ENCODE assay signal across 16 cellular contexts in genomic region chr6:71388068-71388744, GRCh38.
DNase-seq lines count a peak whose midpoint lies in the region; ATAC-seq and TF ChIP-seq lines count a peak whose summit lies in the region.
"Had no signal": no experiment of that assay in that cellular context is flagged by ENCODE, and none has a peak within 500 bp of the region (broad histone marks: within the 10 kb centered on the region; RNA-seq: fewer than 3 reads in every experiment).

No MANE protein-coding gene starts in this region.

- no peaks in the 10 kb centered on the region for H4K20me1 ChIP-seq in mammary epithelial cell (ENCODE audit: insufficient read depth, low read length)

- H2AFZ ChIP-seq in mammary epithelial cell (ENCODE audit: low read depth, low read length) = no peak overlapping the region

- H3K27me3 ChIP-seq in mammary epithelial cell (ENCODE audit: insufficient read depth, low read length) (no peaks in the 10 kb centered on the region), subcutaneous abdominal adipose tissue (ENCODE audit: control insufficient read depth in 5 of 5, insufficient read depth in 4 of 5, low read length in 5 of 5) (no peaks in the 10 kb centered on the region)

- dilution Hi-C loops in mammary epithelial cell (cut with HindIII; ENCODE audit: low sequenced_read_pairs) = loop anchor here (10.0 kb wide), 1 partner anchor 117 kb away; no protein-coding TSS in a partner anchor

- H3K9me3 ChIP-seq in mammary epithelial cell (replicated peaks; ENCODE audit: insufficient read depth, low read length) (no peaks in the 10 kb centered on the region), subcutaneous abdominal adipose tissue (ENCODE audit: control insufficient read depth in 5 of 5, low read length in 5 of 5) (no peaks in the 10 kb centered on the region)

- TF ChIP-seq CTCF in mammary epithelial cell (conservative IDR thresholded peaks at IDR 0.05 in 1 of 2, IDR thresholded peaks at IDR 0.05 in 1 of 2; ENCODE audit: extremely low read depth in 1 of 2, insufficient read depth in 1 of 2, low read depth in 1 of 2, low read length in 2 of 2) = no peak

- H3K4me3 ChIP-seq in mammary epithelial cell (replicated peaks in 1 of 3; ENCODE audit: insufficient read depth in 1 of 3, low read depth in 2 of 3, low read length in 3 of 3) (no peak overlapping the region), subcutaneous abdominal adipose tissue (ENCODE audit: low read depth in 1 of 5, low read length in 5 of 5) (no peak overlapping the region)

- DNase-seq in mammary epithelial cell (peak; percentile 73), KBM-7 (no peak), NCI-H446 (lab: John Stamatoyannopoulos, UW) (no peak), 8988T (no peak)
- no peak for DNase-seq in activated T-cell treated with anti-CD3 and anti-CD28 coated beads, Interleukin-2, amount 50 U/mL, for 48 hours
- DNase-seq: activated CD4-positive, alpha-beta T cell treated with anti-CD3 and anti-CD28 coated beads for 4 hours; activated T-cell treated with anti-CD3 and anti-CD28 coated beads, Interleukin-2, amount 50 U/mL, for 72 hours; CD8-positive, alpha-beta memory T cell; effector memory CD8-positive, alpha-beta T cell; glutamatergic neuron; Karpas-422; NCI-H2029 treated with DMSO at 0.1 percent for 48 hours; T-cell had no signal

- H3K9ac ChIP-seq in mammary epithelial cell (ENCODE audit: insufficient read depth, low read length) (no peak overlapping the region), subcutaneous abdominal adipose tissue (ENCODE audit: low read length in 5 of 5) (no peak overlapping the region)

- WGBS in mammary epithelial cell (ENCODE audit: low coverage, missing lambda C conversion rate) = 0% methylated on average over 1 of the region's 1 CpG

- H3K4me1 ChIP-seq in mammary epithelial cell (ENCODE audit: insufficient read depth, low read length) (peaks cover 64% of the 10 kb centered on the region), subcutaneous abdominal adipose tissue (ENCODE audit: control insufficient read depth in 5 of 5, insufficient read depth in 5 of 5, low read length in 5 of 5) (peaks cover 3 to 63% (median 53%) of the 10 kb centered on the region in 5 donors)

- peak overlapping the region; percentile 76 for H3K27ac ChIP-seq in mammary epithelial cell (ENCODE audit: insufficient read depth, low read depth, low read length)
- peak overlapping the region; percentile 92 for H3K27ac ChIP-seq in subcutaneous abdominal adipose tissue (ENCODE audit: low read depth, low read length)

- no TSS peak for BruUV-seq in mammary epithelial cell (replicated peaks; lab: Mats Ljungman, UMichigan)

- in situ Hi-C loops in mammary epithelial cell (cut with MboI; ENCODE audit: low sequenced_read_pairs in 2 of 2) = loop anchor here (10.0 to 25.0 kb wide), 2 partner anchors 117 to 649 kb away; no protein-coding TSS in a partner anchor
- in situ Hi-C loops in KBM-7 (cut with MboI; ENCODE audit: low pct_unique_long_range_greater_than_20kb, low sequenced_read_pairs) = no loop called here

- intact Hi-C loops in mammary epithelial cell (cut with micrococcal nuclease) = no loop called here

- peak overlapping the region; percentile 26 for H3K4me2 ChIP-seq in mammary epithelial cell (ENCODE audit: insufficient read depth, low read depth, low read length)

- peaks cover 75% of the 10 kb centered on the region for H3K79me2 ChIP-seq in mammary epithelial cell (ENCODE audit: insufficient read depth, low read length)

- ATAC-seq in GM19395 (IDR thresholded peaks at IDR 0.05; ENCODE audit: unreplicated experiment) (peak; percentile 54), HG03159 (IDR thresholded peaks at IDR 0.05; ENCODE audit: unreplicated experiment) (peak; percentile 54)
- ATAC-seq: activated T-cell treated with anti-CD3 and anti-CD28 coated beads, Interleukin-2, amount 50 U/mL, for 72 hours; effector memory CD8-positive, alpha-beta T cell; T-cell had no signal

- CTCF ChIA-PET in mammary epithelial cell (lab: Charles Lee; ENCODE audit: low non-redundant PET) = no interaction called here

- H3K36me3 ChIP-seq in mammary epithelial cell (ENCODE audit: insufficient read depth, low read length) (peaks cover 12% of the 10 kb centered on the region), subcutaneous abdominal adipose tissue (ENCODE audit: control insufficient read depth in 5 of 5, insufficient read depth in 5 of 5, low read length in 5 of 5) (peaks cover 0 to 4% (median 2%) of the 10 kb centered on the region in 5 donors)
